In genomic region chr12:114194066-114194465, GRCh38 we compare ENCODE assay signal across 36 cellular contexts.
"Had no signal": no experiment of that assay in that cellular context is flagged by ENCODE, and none has a peak within 500 bp of the region (broad histone marks: within the 10 kb centered on the region; RNA-seq: fewer than 3 reads in every experiment).

No MANE protein-coding gene starts in this region.

- H3K27me3 Mint-ChIP-seq: activated CD4-positive, alpha-beta T cell treated with anti-CD3 and anti-CD28 coated beads, Interleukin-2, amount 10 ng/mL, durations not matched to agents 24 days and 14 days; activated naive CD4-positive, alpha-beta T cell treated with anti-CD3 and anti-CD28 coated beads, Interleukin-2, amount 10 ng/mL, durations not matched to agents 7 days and 5 days; activated T-helper 17 cell treated with anti-CD3 and anti-CD28 coated beads, Interleukin-2, amount 50 U/mL, for 72 hours had no signal

- H3K9me3 Mint-ChIP-seq: activated CD4-positive, alpha-beta T cell treated with anti-CD3 and anti-CD28 coated beads, Interleukin-2, amount 10 ng/mL, durations not matched to agents 24 days and 14 days; activated naive CD8-positive, alpha-beta T cell treated with anti-CD3 and anti-CD28 coated beads, Interleukin-2, amount 50 U/mL, for 24 hours; T-helper 2 cell treated with Interferon-gamma antibody and Interleukin-4, amounts not matched to agents 5 μg/mL and 100 μg/mL, for 36 hours had no signal

- H3K27ac ChIP-seq: ascending aorta, cardiac muscle cell, VCaP had no signal

- H3K4me3 Mint-ChIP-seq: activated B cell treated with CpG ODN at 0.5 μM for 24 hours; activated CD4-positive, alpha-beta memory T cell treated with anti-CD3 and anti-CD28 coated beads for 36 hours; activated CD4-positive, alpha-beta T cell treated with anti-CD3 and anti-CD28 coated beads, Interleukin-2, amount 10 ng/mL, durations not matched to agents 24 days and 14 days; activated CD8-positive, alpha-beta T cell treated with anti-CD3 and anti-CD28 coated beads for 36 hours; activated naive CD4-positive, alpha-beta T cell treated with anti-CD3 and anti-CD28 coated beads, Interleukin-2, amount 10 ng/mL, durations not matched to agents 7 days and 5 days; activated naive CD4-positive, alpha-beta T cell treated with anti-CD3 and anti-CD28 coated beads, Interleukin-2, amount 50 U/mL, for 24 hours; activated naive CD8-positive, alpha-beta T cell; activated naive CD8-positive, alpha-beta T cell treated with anti-CD3 and anti-CD28 coated beads, Interleukin-2, amount 10 ng/mL, durations not matched to agents 7 days and 5 days; activated naive CD8-positive, alpha-beta T cell treated with anti-CD3 and anti-CD28 coated beads, Interleukin-2, amount 50 U/mL, for 24 hours; activated T-cell treated with anti-CD3 and anti-CD28 coated beads, Interleukin-2, amount 50 U/mL, for 4 hours; activated T-cell treated with anti-CD3 and anti-CD28 coated beads, Interleukin-2, amount 50 U/mL, for 72 hours; activated T-helper 1 cell treated with anti-CD3 and anti-CD28 coated beads, Interleukin-12 subunit alpha, Interleukin-12 subunit beta, Interleukin-2, Interleukin-4 antibody, amounts not matched to agents 30 ng/mL and 10 ng/mL and 1 ng/mL, durations not matched to agents 14 hours and 24 hours and 36 hours; activated T-helper 17 cell treated with anti-CD3 and anti-CD28 coated beads, Interleukin-2, amount 50 U/mL, for 72 hours; brain; central memory CD8-positive, alpha-beta T cell; T-helper 1 cell treated with Interleukin-12 subunit alpha and Interleukin-12 subunit beta and Interleukin-4 antibody, amounts not matched to agents 30 μg/mL and 1 μg/mL, for 36 hours; T-helper 2 cell treated with Interferon-gamma antibody and Interleukin-4, amounts not matched to agents 5 μg/mL and 100 μg/mL, for 36 hours had no signal

- H3K4me3 ChIP-seq: ascending aorta, cardiac muscle cell had no signal

- H3K27me3 ChIP-seq: ascending aorta, cardiac muscle cell had no signal

- H3K27ac Mint-ChIP-seq: activated B cell treated with CpG ODN at 0.5 μM for 24 hours; activated CD4-positive, alpha-beta memory T cell treated with anti-CD3 and anti-CD28 coated beads for 36 hours; activated CD4-positive, alpha-beta T cell treated with anti-CD3 and anti-CD28 coated beads, Interleukin-2, amount 10 ng/mL, durations not matched to agents 24 days and 14 days; activated CD8-positive, alpha-beta T cell treated with anti-CD3 and anti-CD28 coated beads for 36 hours; activated naive CD4-positive, alpha-beta T cell treated with anti-CD3 and anti-CD28 coated beads, Interleukin-2, amount 10 ng/mL, durations not matched to agents 7 days and 5 days; activated naive CD4-positive, alpha-beta T cell treated with anti-CD3 and anti-CD28 coated beads, Interleukin-2, amount 50 U/mL, for 24 hours; activated naive CD8-positive, alpha-beta T cell; activated naive CD8-positive, alpha-beta T cell treated with anti-CD3 and anti-CD28 coated beads, Interleukin-2, amount 10 ng/mL, durations not matched to agents 7 days and 5 days; activated naive CD8-positive, alpha-beta T cell treated with anti-CD3 and anti-CD28 coated beads, Interleukin-2, amount 50 U/mL, for 24 hours; activated T-cell treated with anti-CD3 and anti-CD28 coated beads, Interleukin-2, amount 50 U/mL, for 72 hours; activated T-helper 1 cell treated with anti-CD3 and anti-CD28 coated beads, Interleukin-12 subunit alpha, Interleukin-12 subunit beta, Interleukin-2, Interleukin-4 antibody, amounts not matched to agents 30 ng/mL and 10 ng/mL and 1 ng/mL, durations not matched to agents 14 hours and 24 hours and 36 hours; activated T-helper 17 cell treated with anti-CD3 and anti-CD28 coated beads, Interleukin-2, amount 50 U/mL, for 72 hours; brain; T-helper 1 cell treated with Interleukin-12 subunit alpha and Interleukin-12 subunit beta and Interleukin-4 antibody, amounts not matched to agents 30 μg/mL and 1 μg/mL, for 36 hours; T-helper 2 cell treated with Interferon-gamma antibody and Interleukin-4, amounts not matched to agents 5 μg/mL and 100 μg/mL, for 36 hours had no signal

- ATAC-seq: activated CD8-positive, alpha-beta T cell treated with anti-CD3 and anti-CD28 coated beads for 36 hours; activated naive CD8-positive, alpha-beta T cell treated with anti-CD3 and anti-CD28 coated beads, Interleukin-2, amount 50 U/mL, for 24 hours; activated T-cell treated with anti-CD3 and anti-CD28 coated beads, Interleukin-2, amount 50 U/mL, for 4 hours; activated T-cell treated with anti-CD3 and anti-CD28 coated beads, Interleukin-2, amount 50 U/mL, for 72 hours; activated T-helper 17 cell treated with anti-CD3 and anti-CD28 coated beads, Interleukin-2, amount 50 U/mL, for 72 hours had no signal

- H3K4me1 Mint-ChIP-seq: activated B cell treated with CpG ODN at 0.5 μM for 24 hours; activated CD4-positive, alpha-beta T cell treated with anti-CD3 and anti-CD28 coated beads, Interleukin-2, amount 10 ng/mL, durations not matched to agents 24 days and 14 days; activated naive CD4-positive, alpha-beta T cell treated with anti-CD3 and anti-CD28 coated beads, Interleukin-2, amount 10 ng/mL, durations not matched to agents 7 days and 5 days; activated naive CD4-positive, alpha-beta T cell treated with anti-CD3 and anti-CD28 coated beads, Interleukin-2, amount 50 U/mL, for 24 hours; activated naive CD8-positive, alpha-beta T cell treated with anti-CD3 and anti-CD28 coated beads, Interleukin-2, amount 10 ng/mL, durations not matched to agents 7 days and 5 days; activated naive CD8-positive, alpha-beta T cell treated with anti-CD3 and anti-CD28 coated beads, Interleukin-2, amount 50 U/mL, for 24 hours; activated T-helper 17 cell treated with anti-CD3 and anti-CD28 coated beads, Interleukin-2, amount 50 U/mL, for 72 hours; brain; central memory CD8-positive, alpha-beta T cell had no signal

- H3K4me1 ChIP-seq: ascending aorta had no signal

- DNase-seq: activated B cell treated with CpG ODN at 0.5 μM for 24 hours; activated CD4-positive, alpha-beta memory T cell treated with anti-CD3 and anti-CD28 coated beads for 36 hours; activated CD4-positive, alpha-beta T cell treated with anti-CD3 and anti-CD28 coated beads for 4 hours; activated CD4-positive, alpha-beta T cell treated with anti-CD3 and anti-CD28 coated beads, Interleukin-2, amount 10 ng/mL, durations not matched to agents 24 days and 14 days; activated CD4-positive, alpha-beta T cell treated with anti-CD3 and anti-CD28 coated beads, Interleukin-2, amount 50 U/mL, for 1 hour; activated CD4-positive, alpha-beta T cell treated with anti-CD3 and anti-CD28 coated beads, Interleukin-2, amount 50 U/mL, for 4 hours; activated CD4-positive, CD25-positive, alpha-beta regulatory T cell treated with anti-CD3 and anti-CD28 coated beads, Interleukin-2, amount 50 U/mL, for 72 hours; activated CD8-positive, alpha-beta memory T cell treated with anti-CD3 and anti-CD28 coated beads, Interleukin-2, amount 50 U/mL, for 4 hours; activated CD8-positive, alpha-beta T cell treated with anti-CD3 and anti-CD28 coated beads for 36 hours; activated effector memory CD4-positive, alpha-beta T cell treated with anti-CD3 and anti-CD28 coated beads, Interleukin-2, amount 50 U/mL, for 16 hours; activated gamma-delta T cell treated with Interleukin-2 at 50 U/mL for 16 hours; activated naive CD4-positive, alpha-beta T cell treated with anti-CD3 and anti-CD28 coated beads, Interleukin-2, amount 10 ng/mL, durations not matched to agents 7 days and 5 days; activated naive CD4-positive, alpha-beta T cell treated with Interleukin-2 at 50 U/mL for 16 hours; activated naive CD8-positive, alpha-beta T cell treated with anti-CD3 and anti-CD28 coated beads, Interleukin-2, amount 10 ng/mL, durations not matched to agents 7 days and 5 days; activated naive CD8-positive, alpha-beta T cell treated with anti-CD3 and anti-CD28 coated beads, Interleukin-2, amount 50 U/mL, for 24 hours; activated T-cell treated with anti-CD3 and anti-CD28 coated beads for 4 hours; activated T-cell treated with anti-CD3 and anti-CD28 coated beads, Interleukin-2, amount 50 U/mL, for 1 hour; activated T-cell treated with anti-CD3 and anti-CD28 coated beads, Interleukin-2, amount 50 U/mL, for 4 hours; activated T-cell treated with anti-CD3 and anti-CD28 coated beads, Interleukin-2, amount 50 U/mL, for 72 hours; amygdala; anterior cingulate cortex; caudate nucleus; cerebellar nuclear complex; T-helper 2 cell; T-helper 9 cell had no signal

- H3K36me3 ChIP-seq: ascending aorta, cardiac muscle cell had no signal

- H3K36me3 Mint-ChIP-seq: activated CD4-positive, alpha-beta memory T cell treated with anti-CD3 and anti-CD28 coated beads for 36 hours; activated naive CD4-positive, alpha-beta T cell treated with anti-CD3 and anti-CD28 coated beads, Interleukin-2, amount 10 ng/mL, durations not matched to agents 7 days and 5 days; activated naive CD4-positive, alpha-beta T cell treated with anti-CD3 and anti-CD28 coated beads, Interleukin-2, amount 50 U/mL, for 24 hours; activated naive CD8-positive, alpha-beta T cell; activated naive CD8-positive, alpha-beta T cell treated with anti-CD3 and anti-CD28 coated beads, Interleukin-2, amount 10 ng/mL, durations not matched to agents 7 days and 5 days; brain had no signal
